In the genomic region with DNA sequence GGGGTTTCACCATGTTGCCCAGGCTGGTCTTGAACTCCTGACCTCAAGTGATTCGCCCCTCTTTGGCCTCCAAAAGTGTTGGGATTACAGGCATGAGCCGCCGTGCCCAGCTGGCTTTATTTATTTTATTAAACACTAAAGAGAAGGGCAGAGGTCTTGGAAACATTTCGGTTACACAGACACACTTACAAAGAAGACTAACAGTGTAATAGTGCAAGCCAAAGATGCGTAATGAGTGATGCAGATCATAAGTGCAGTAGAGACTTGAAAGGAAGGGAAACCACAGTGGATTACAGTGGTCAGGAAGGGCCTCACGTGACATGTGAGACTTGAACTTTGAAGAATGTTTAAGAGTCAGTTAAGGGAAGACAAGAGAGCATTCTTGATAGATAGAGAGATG, we compare ENCODE assay signal across 1 cellular context.
TF ChIP-seq lines count a peak whose summit lies in the region.

No MANE protein-coding gene starts in this region.

TF ChIP-seq in GM23338, 12 proteins besides CTCF, POLR2A, EP300 and RAD21 (continued from another document):
- TF ChIP-seq ZNF331 (CRISPR knock-in tag; IDR thresholded peaks at IDR 0.05; ENCODE audit: low read depth) (no peak), POLR2AphosphoS5 (IDR thresholded peaks at IDR 0.05; ENCODE audit: low read depth) (no peak)
- TF ChIP-seq, protein P1, sequence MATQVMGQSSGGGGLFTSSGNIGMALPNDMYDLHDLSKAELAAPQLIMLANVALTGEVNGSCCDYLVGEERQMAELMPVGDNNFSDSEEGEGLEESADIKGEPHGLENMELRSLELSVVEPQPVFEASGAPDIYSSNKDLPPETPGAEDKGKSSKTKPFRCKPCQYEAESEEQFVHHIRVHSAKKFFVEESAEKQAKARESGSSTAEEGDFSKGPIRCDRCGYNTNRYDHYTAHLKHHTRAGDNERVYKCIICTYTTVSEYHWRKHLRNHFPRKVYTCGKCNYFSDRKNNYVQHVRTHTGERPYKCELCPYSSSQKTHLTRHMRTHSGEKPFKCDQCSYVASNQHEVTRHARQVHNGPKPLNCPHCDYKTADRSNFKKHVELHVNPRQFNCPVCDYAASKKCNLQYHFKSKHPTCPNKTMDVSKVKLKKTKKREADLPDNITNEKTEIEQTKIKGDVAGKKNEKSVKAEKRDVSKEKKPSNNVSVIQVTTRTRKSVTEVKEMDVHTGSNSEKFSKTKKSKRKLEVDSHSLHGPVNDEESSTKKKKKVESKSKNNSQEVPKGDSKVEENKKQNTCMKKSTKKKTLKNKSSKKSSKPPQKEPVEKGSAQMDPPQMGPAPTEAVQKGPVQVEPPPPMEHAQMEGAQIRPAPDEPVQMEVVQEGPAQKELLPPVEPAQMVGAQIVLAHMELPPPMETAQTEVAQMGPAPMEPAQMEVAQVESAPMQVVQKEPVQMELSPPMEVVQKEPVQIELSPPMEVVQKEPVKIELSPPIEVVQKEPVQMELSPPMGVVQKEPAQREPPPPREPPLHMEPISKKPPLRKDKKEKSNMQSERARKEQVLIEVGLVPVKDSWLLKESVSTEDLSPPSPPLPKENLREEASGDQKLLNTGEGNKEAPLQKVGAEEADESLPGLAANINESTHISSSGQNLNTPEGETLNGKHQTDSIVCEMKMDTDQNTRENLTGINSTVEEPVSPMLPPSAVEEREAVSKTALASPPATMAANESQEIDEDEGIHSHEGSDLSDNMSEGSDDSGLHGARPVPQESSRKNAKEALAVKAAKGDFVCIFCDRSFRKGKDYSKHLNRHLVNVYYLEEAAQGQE (IDR thresholded peaks at IDR 0.05; ENCODE audit: unreplicated experiment), result no peak
TF ChIP-seq in GM23338: peak in this region for 0.
